Comparison of ENCODE assay signal across 8 cellular contexts in genomic region chr1:1889847-1890505, GRCh38. TPM values are rescaled to one million over a fixed set of nuclear protein-coding genes. Genes with fewer than 3 reads are reported as not detected.
DNase-seq lines count a peak whose midpoint lies in the region; ATAC-seq and TF ChIP-seq lines count a peak whose summit lies in the region.

No MANE protein-coding gene starts in this region.

- ATAC-seq in GM18511 (IDR thresholded peaks at IDR 0.05; ENCODE audit: unreplicated experiment) (peak; percentile 41), HG03095 (IDR thresholded peaks at IDR 0.05; ENCODE audit: unreplicated experiment) (peak; percentile 31), RWPE2 (ENCODE audit: low read depth) (no peak), left ventricle myocardium superior (peak; percentile 4), sciatic nerve (no peak)

- TF ChIP-seq POLR2A in adrenal gland (IDR thresholded peaks at IDR 0.05): peak in 1 of 2 donors; percentile 8

- H3K27ac ChIP-seq in RWPE2 (ENCODE audit: poor library complexity, severe bottlenecking) (peak overlapping the region; percentile 91), adrenal gland (peak overlapping the region in 4 of 5 donors; percentile 86 to 99 (median 92))

- H3K9me3 ChIP-seq in RWPE2 (ENCODE audit: severe bottlenecking) (no peaks in the 10 kb centered on the region), adrenal gland (replicated peaks in 1 of 3) (no peaks in the 10 kb centered on the region)

- DNase-seq in A172 (ENCODE audit: low spot score) (peak; percentile 16), RWPE2 (ENCODE audit: low spot score) (no peak), adrenal gland (peak in 5 of 7 donors; percentile 39 to 63 (median 61)), left ventricle myocardium superior (peak; percentile 83), sciatic nerve (ENCODE audit: low spot score) (peak; percentile 82), NCI-H524 treated with DMSO at 0.1 percent for 48 hours (lab: John Stamatoyannopoulos, UW) (no peak)

- peak overlapping the region; percentile 99 for H3K4me3 ChIP-seq in RWPE2 (ENCODE audit: severe bottlenecking)
- H3K4me3 ChIP-seq in adrenal gland: peak overlapping the region; percentile 27 to 93 (median 80)

- H3K4me1 ChIP-seq in RWPE2 (ENCODE audit: insufficient read depth, poor library complexity, severe bottlenecking): peaks cover 30% of the 10 kb centered on the region
- H3K4me1 ChIP-seq in adrenal gland (replicated peaks in 1 of 2): peaks cover 37 to 63% of the 10 kb centered on the region in 2 donors

- H3K27me3 ChIP-seq in RWPE2 (ENCODE audit: insufficient read depth, poor library complexity, severe bottlenecking) (no peaks in the 10 kb centered on the region), adrenal gland (no peaks in the 10 kb centered on the region)

- 0 to 1% (median 0%) methylated on average over 3 to 88 of the region's 88 CpGs for WGBS in adrenal gland, 4 donors

- H3K36me3 ChIP-seq in RWPE2 (ENCODE audit: low read depth) (peaks cover 13% of the 10 kb centered on the region), adrenal gland (replicated peaks in 1 of 2) (no peaks in the 10 kb centered on the region)

- TF ChIP-seq CTCF in RWPE2 (IDR thresholded peaks at IDR 0.05; ENCODE audit: poor library complexity, severe bottlenecking) (no peak), adrenal gland (IDR thresholded peaks at IDR 0.05) (peak in 1 of 6 experiments; percentile 6)

- intact Hi-C loops in adrenal gland (cut with DNase I) (loop anchor here in 1 of 2 donors (5.0 kb wide), 2 partner anchors 33 to 103 kb away; no protein-coding TSS in a partner anchor), left ventricle myocardium superior (cut with micrococcal nuclease) (loop anchor here (10.0 kb wide), 2 partner anchors 55 to 115 kb away; partner anchors contain the start of gene NADK), sciatic nerve (cut with DNase I) (loop anchor here (10.0 kb wide), 1 partner anchor 105 kb away; no protein-coding TSS in a partner anchor)

RNA-seq across cellular contexts. Expression of gene GNB1, which starts 0.9 kb away (rescaled TPM):
- total RNA-seq in A172 (2014; rRNA removed; shearing (Covaris generic)): 39.2 and 44.0 TPM in 2 replicates
- total RNA-seq in adrenal gland (100 to 1,000 TPM; 108 to 331 (median 232) TPM), left ventricle myocardium superior (172 TPM), sciatic nerve (280 TPM)
- 100 to 1,000 TPM in 1 of 3 donors, 10 to 100 TPM in 2; 81.7 to 482 (median 84.8) TPM for polyA plus RNA-seq in adrenal gland

RNA-seq across cellular contexts. Expression of gene CALML6, which starts 25.1 kb away (rescaled TPM):
- total RNA-seq in A172 (2014; rRNA removed; shearing (Covaris generic)): not detected in 2 replicates
- total RNA-seq in adrenal gland (under 1 TPM in 3 of 8 donors, not detected in 5; 0.35 to 0.61 (median 0.36) TPM), left ventricle myocardium superior (not detected), sciatic nerve (0.49 TPM)
- 1 to 10 TPM in 2 of 3 donors, not detected in 1; 3.2 to 4.7 TPM for polyA plus RNA-seq in adrenal gland

RNA-seq across cellular contexts. Expression of gene TMEM52, which starts 29.1 kb away (rescaled TPM):
- not detected in 2 replicates for total RNA-seq in A172 (2014; rRNA removed; shearing (Covaris generic))
- total RNA-seq in adrenal gland (10 to 100 TPM; 35.0 to 95.4 (median 68.5) TPM), left ventricle myocardium superior (1.7 TPM), sciatic nerve (0.80 TPM)
- 10 to 100 TPM; 20.9 to 94.0 (median 64.7) TPM for polyA plus RNA-seq in adrenal gland

Comparison
In these comparisons a context has a peak if more than half of its experiments do, and no peak if none do; other contexts are left out.
1. DNase-seq: peak in A172 (single experiment), adrenal gland (5 of 7), left ventricle myocardium superior (single experiment) and sciatic nerve (single experiment); none in RWPE2 (single experiment) and NCI-H524 treated with DMSO at 0.1 percent for 48 hours (single experiment).
2. ATAC-seq: peak in GM18511 (single experiment), HG03095 (single experiment) and left ventricle myocardium superior (single experiment); none in RWPE2 (single experiment) and sciatic nerve (single experiment).
3. RNA of gene TMEM52, which starts 29.1 kb away (total RNA-seq): 35.0 to 95.4 TPM in adrenal gland; 1.7 TPM in left ventricle myocardium superior (single experiment), 0.80 TPM in sciatic nerve (single experiment) and not detected in A172; every median in the first group is over 10 times any median in the second.